Comparison of ENCODE assay signal across 8 cellular contexts in the genomic region with DNA sequence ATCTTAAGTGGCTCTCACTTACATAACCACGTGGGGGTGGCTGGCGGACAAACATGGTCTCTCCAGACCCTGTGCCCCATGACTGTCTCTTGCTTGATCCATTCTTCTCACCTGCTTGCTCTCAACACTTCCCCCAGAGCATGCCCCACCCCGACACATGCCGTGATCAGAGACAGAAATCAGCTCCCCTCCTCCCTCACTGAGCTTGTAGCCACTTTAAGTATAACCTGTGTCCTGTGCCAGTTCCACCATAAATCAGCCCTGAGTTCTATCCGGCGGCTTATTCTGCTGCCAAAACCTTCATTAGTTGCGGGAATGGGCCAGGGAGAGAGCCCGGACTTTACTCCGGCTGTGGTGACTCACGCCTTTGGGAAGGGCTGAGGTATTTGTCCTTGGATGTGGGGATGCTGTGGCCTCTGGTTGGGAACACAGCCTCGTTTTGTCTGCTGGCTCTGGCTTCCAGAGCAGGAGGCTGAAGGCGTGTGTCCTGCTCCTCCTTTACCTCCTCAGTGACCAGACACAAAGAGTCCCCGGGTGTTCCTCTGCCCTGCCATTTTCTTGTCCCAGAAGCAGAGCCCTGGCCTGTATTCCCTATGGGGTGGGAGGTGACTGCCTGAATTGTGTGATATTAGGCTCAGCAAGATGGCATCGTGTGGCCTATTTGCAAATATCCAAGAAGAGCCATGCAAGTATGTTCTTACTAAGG. TPM values are rescaled to one million over a fixed set of nuclear protein-coding genes. Genes with fewer than 3 reads are reported as not detected.
DNase-seq lines count a peak whose midpoint lies in the region; ATAC-seq and TF ChIP-seq lines count a peak whose summit lies in the region.

No MANE protein-coding gene starts in this region.

- H3K9me2 ChIP-seq in hepatocyte (replicated peaks; ENCODE audit: insufficient read depth): no peaks in the 10 kb centered on the region

- in situ Hi-C loops in GM13976 (cut with MboI; ENCODE audit: low sequenced_read_pairs, unreplicated experiment) (no loop called here), GM13977 (cut with MboI; ENCODE audit: low pct_unique_long_range_greater_than_20kb, low sequenced_read_pairs, unreplicated experiment) (no loop called here)

- H3K9me3 ChIP-seq in hepatocyte (ENCODE audit: low read depth) (no peaks in the 10 kb centered on the region), smooth muscle cell (replicated peaks; ENCODE audit: low read depth) (no peaks in the 10 kb centered on the region)

- H3K4me3 ChIP-seq in hepatocyte: no peak overlapping the region
- no peak overlapping the region for H3K4me3 ChIP-seq in smooth muscle cell

- H3K4me1 ChIP-seq in hepatocyte (ENCODE audit: insufficient read depth) (peaks cover 61% of the 10 kb centered on the region), smooth muscle cell (ENCODE audit: low read depth) (peaks cover 36% of the 10 kb centered on the region)

- H3K36me3 ChIP-seq in hepatocyte (replicated peaks; ENCODE audit: insufficient read depth, low read depth) (no peaks in the 10 kb centered on the region), smooth muscle cell (ENCODE audit: low read depth) (no peaks in the 10 kb centered on the region)

- H4K20me1 ChIP-seq in hepatocyte (ENCODE audit: insufficient read depth, poor library complexity, severe bottlenecking): no peaks in the 10 kb centered on the region
- no peaks in the 10 kb centered on the region for H4K20me1 ChIP-seq in smooth muscle cell (ENCODE audit: low read depth)

- H3K4me2 ChIP-seq in hepatocyte (peak overlapping the region; percentile 62), smooth muscle cell (peak overlapping the region; percentile 49)

- H3K79me2 ChIP-seq in hepatocyte (no peaks in the 10 kb centered on the region), smooth muscle cell (ENCODE audit: low read depth) (no peaks in the 10 kb centered on the region)

- H3K9ac ChIP-seq in smooth muscle cell (ENCODE audit: low read depth): no peak overlapping the region

- no peaks in the 10 kb centered on the region for H3K27me3 ChIP-seq in hepatocyte
- H3K27me3 ChIP-seq in smooth muscle cell (ENCODE audit: low read depth): no peaks in the 10 kb centered on the region

- peak; percentile 17 for DNase-seq in GM13976 (ENCODE audit: low spot score)
- peak; percentile 78 for DNase-seq in amniotic epithelial cell (ENCODE audit: low read depth)
- peak; percentile 87 for DNase-seq in hepatocyte (ENCODE audit: low spot score)
- no peak for DNase-seq in smooth muscle cell (lab: John Stamatoyannopoulos, UW; ENCODE audit: unreplicated experiment)
- DNase-seq in NCI-H128 (lab: John Stamatoyannopoulos, UW; ENCODE audit: unreplicated experiment): no peak
- no peak for DNase-seq in GM13977 (ENCODE audit: low spot score)

- no peak for ATAC-seq in GM18907 (IDR thresholded peaks at IDR 0.05; ENCODE audit: unreplicated experiment)
- ATAC-seq in HG03378 (IDR thresholded peaks at IDR 0.05; ENCODE audit: unreplicated experiment): no peak

- H2AFZ ChIP-seq in hepatocyte: no peak overlapping the region
- H2AFZ ChIP-seq in smooth muscle cell (ENCODE audit: low read depth): no peak overlapping the region

- TF ChIP-seq CTCF in GM13976 (IDR thresholded peaks at IDR 0.05; ENCODE audit: borderline replicate concordance, control extremely low read depth, extremely low read depth, insufficient read depth, missing control alignments) (no peak), hepatocyte (IDR thresholded peaks at IDR 0.05; ENCODE audit: poor library complexity) (no peak), smooth muscle cell (IDR thresholded peaks at IDR 0.05; ENCODE audit: borderline replicate concordance, insufficient read depth, poor library complexity, severe bottlenecking) (no peak), GM13977 (IDR thresholded peaks at IDR 0.05; ENCODE audit: extremely low read depth, insufficient read depth, missing control alignments) (no peak)

- H3K27ac ChIP-seq in hepatocyte: peak overlapping the region; percentile 99
- no peak overlapping the region for H3K27ac ChIP-seq in smooth muscle cell (ENCODE audit: low read depth)

- 31% methylated on average over 14 of the region's 14 CpGs for WGBS in hepatocyte (ENCODE audit: low lambda C conversion rate, missing lambda C conversion rate)
- WGBS in smooth muscle cell (ENCODE audit: low lambda C conversion rate): 26% methylated on average over 14 of the region's 14 CpGs

- H3F3A ChIP-seq in smooth muscle cell (ENCODE audit: low read depth): peaks cover 6% of the 10 kb centered on the region

RNA-seq across cellular contexts. Expression of a gene that starts 21.1 kb away (rescaled TPM):
- total RNA-seq in hepatocyte: 28.1 and 30.8 TPM in 2 replicates
- polyA plus RNA-seq in hepatocyte: 10.3 and 11.4 TPM in 2 replicates
- 17.6 and 19.5 TPM in 2 replicates for total RNA-seq in smooth muscle cell
- 8.2 and 10.1 TPM in 2 replicates for polyA plus RNA-seq in smooth muscle cell

RNA-seq across cellular contexts. Expression of a gene that starts 32.8 kb away (rescaled TPM):
- 56.4 and 56.9 TPM in 2 replicates for total RNA-seq in hepatocyte
- polyA plus RNA-seq in hepatocyte: 156 and 256 TPM in 2 replicates
- 59.6 and 77.8 TPM in 2 replicates for total RNA-seq in smooth muscle cell
- polyA plus RNA-seq in smooth muscle cell: 75.9 and 110 TPM in 2 replicates

RNA-seq across cellular contexts. Expression of a gene that starts 52.0 kb away (rescaled TPM):
- total RNA-seq in hepatocyte (12.6 and 18.1 TPM in 2 replicates), smooth muscle cell (1.3 and 4.3 TPM in 2 replicates)
- polyA plus RNA-seq in hepatocyte (16.9 and 19.2 TPM in 2 replicates), smooth muscle cell (1.3 and 6.3 TPM in 2 replicates)

Comparison
In these comparisons a context has a peak if more than half of its experiments do, and no peak if none do; other contexts are left out.
1. DNase-seq: peak in GM13976 (single experiment), amniotic epithelial cell (single experiment) and hepatocyte (single experiment); none in smooth muscle cell (single experiment), NCI-H128 (single experiment) and GM13977 (single experiment).